Comparison of ENCODE assay signal across 8 cellular contexts in the genomic region with DNA sequence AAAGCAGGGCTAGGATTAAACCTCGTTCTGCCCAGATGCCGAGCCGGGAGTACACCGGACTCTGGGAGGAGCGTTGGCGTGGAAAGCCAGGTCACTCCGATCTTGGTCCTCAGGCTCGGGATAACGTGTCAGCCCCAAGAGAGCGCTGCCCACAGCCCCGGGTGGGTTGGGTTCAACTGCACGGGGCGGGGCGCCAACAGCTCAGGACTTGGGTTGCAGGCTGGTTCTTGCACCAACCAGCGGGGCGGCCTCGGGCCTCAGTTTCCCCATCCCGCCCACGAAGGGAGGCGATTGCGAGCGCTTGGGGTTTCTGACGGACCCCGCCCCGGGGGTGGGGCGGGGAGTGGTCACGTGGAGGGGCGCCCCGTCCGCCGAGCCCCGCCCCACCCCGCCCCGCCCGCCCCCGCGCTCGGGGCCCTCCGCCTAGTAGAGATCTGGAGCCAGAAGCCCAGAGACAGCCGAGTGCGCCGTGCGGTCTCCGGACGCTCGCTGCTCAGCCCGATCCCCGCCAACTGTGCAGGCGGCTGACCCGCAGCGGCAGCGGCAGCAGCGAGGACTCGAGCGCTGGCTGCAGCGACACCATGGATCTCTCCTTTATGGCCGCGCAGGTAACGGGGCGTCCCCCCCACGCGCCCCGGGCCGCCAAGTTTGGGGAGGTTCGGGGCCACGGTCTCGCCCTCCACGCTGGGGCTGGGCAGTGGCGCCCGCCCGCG. TPM values are rescaled to one million over a fixed set of nuclear protein-coding genes. Genes with fewer than 3 reads are reported as not detected.
DNase-seq lines count a peak whose midpoint lies in the region; ATAC-seq and TF ChIP-seq lines count a peak whose summit lies in the region.

A gene (plus strand): TSS at position 443 of the 713 bp plus-strand sequence. CDS start 139 bp downstream, at position 582.

- ATAC-seq in HG03159 (IDR thresholded peaks at IDR 0.05; ENCODE audit: unreplicated experiment) (peak; percentile 65), HG02884 (IDR thresholded peaks at IDR 0.05; ENCODE audit: unreplicated experiment) (no peak)

- H3K36me3 Mint-ChIP-seq in brain, result peaks cover 34% of the 10 kb centered on the region

- peaks cover 6% of the 10 kb centered on the region for H3K27me3 Mint-ChIP-seq in brain

- peaks cover 0 to 9% (median 0%) of the 10 kb centered on the region in 5 experiments for H3K9me3 Mint-ChIP-seq in brain

- peak; percentile 94 for DNase-seq in D341Med (ENCODE audit: low spot score)
- peak in 3 of 5 experiments; percentile 29 to 49 (median 32) for DNase-seq in T-helper 2 cell
- peak; percentile 87 for DNase-seq in iPS-NIHi11 (ENCODE audit: low spot score)
- DNase-seq in NCI-H2107 (lab: John Stamatoyannopoulos, UW), result no peak

- H3K27ac ChIP-seq in skin epidermis, result peak within 1 kb of the TSS in 18 of 21 experiments; percentile 18 to 91 (median 72)

- TF ChIP-seq CTCF in brain (conservative IDR thresholded peaks at IDR 0.05), result no peak

- peak within 1 kb of the TSS; percentile 48 to 75 (median 64) for H3K4me3 ChIP-seq in skin epidermis

- H3K4me3 Mint-ChIP-seq in brain, result peak within 1 kb of the TSS; percentile 90 to 96 (median 91)

- H3K27ac Mint-ChIP-seq in brain, result peak within 1 kb of the TSS; percentile 85 to 98 (median 96)

- peaks cover 51% of the 10 kb centered on the region for H3K4me1 Mint-ChIP-seq in brain

RNA-seq across cellular contexts. Expression of the gene that starts here (rescaled TPM):
- 69.2 TPM for polyA plus RNA-seq in brain (ENCODE audit: insufficient read depth, low read depth, low replicate concordance)
